8 cellular contexts compared by ENCODE assay signal in genomic region chr1:211416246-211416627, GRCh38.
A peak's percentile ranks its signal among the peaks of the same experiment; 100 is the strongest.
DNase-seq lines count a peak whose midpoint lies in the region; ATAC-seq and TF ChIP-seq lines count a peak whose summit lies in the region.
"Not testable (repeated sequence)": the region's sequence is repeated elsewhere in the genome, so short reads cannot be mapped to it uniquely, and the experiment has no call there.

No MANE protein-coding gene starts in this region.

- H4K8ac ChIP-seq in neuronal stem cell (ENCODE audit: low read depth, low read length) = not testable (repeated sequence)

- not testable (repeated sequence) for H3K4ac ChIP-seq in neuronal stem cell (ENCODE audit: low read length)

- not testable (repeated sequence) for H2AFZ ChIP-seq in neuronal stem cell (ENCODE audit: low read length)

- H2BK15ac ChIP-seq in neuronal stem cell (ENCODE audit: low read length) = not testable (repeated sequence)

- CTCF ChIA-PET in HEK293 (lab: Yijun Ruan, JAX) = interaction anchor here (0.6 to 1.5 kb wide), 4 partner anchors 54 to 175 kb away, joined by 3 to 5 read pairs (median 4); no protein-coding TSS in a partner anchor

- H3K27me3 ChIP-seq in HUES48 (ENCODE audit: control insufficient read depth, insufficient read depth, low read length); adrenal gland; cardiac muscle cell; neuronal stem cell (ENCODE audit: control insufficient read depth in 3 of 3, insufficient read depth in 3 of 3, low read depth in 1 of 3, low read length in 3 of 3); thoracic aorta (replicated peaks; ENCODE audit: insufficient read depth): not testable (repeated sequence)

- POLR2A ChIA-PET in HEK293 (lab: Yijun Ruan, JAX) = not testable (repeated sequence)

- H2AK5ac ChIP-seq in neuronal stem cell (ENCODE audit: low read depth, low read length) = not testable (repeated sequence)

- H2BK120ac ChIP-seq in neuronal stem cell (ENCODE audit: low read depth, low read length) = not testable (repeated sequence)

- H3K14ac ChIP-seq in neuronal stem cell (ENCODE audit: low read length) = not testable (repeated sequence)

- H2BK5ac ChIP-seq in neuronal stem cell (ENCODE audit: low read length) = not testable (repeated sequence)

- not testable (repeated sequence) for H4K91ac ChIP-seq in neuronal stem cell (ENCODE audit: low read depth, low read length, poor library complexity)

- TF ChIP-seq POLR2A in adrenal gland (IDR thresholded peaks at IDR 0.05) = not testable (repeated sequence)

- not testable (repeated sequence) for H3K4me3 ChIP-seq in HEK293 (ENCODE audit: low read depth, low read length)
- peak overlapping the region; percentile 35; the same call in 1 of the 2 replicates for H3K4me3 ChIP-seq in HUES48 (ENCODE audit: low read depth, low read length)
- H3K4me3 ChIP-seq in adrenal gland = peak overlapping the region in 1 of 4 donors; percentile 56
- H3K4me3 ChIP-seq in cardiac muscle cell = peak overlapping the region; percentile 29
- peak overlapping the region in 1 of 2 donors; percentile 74 for H3K4me3 ChIP-seq in neuronal stem cell (ENCODE audit: low read length in 2 of 2)
- peak overlapping the region; percentile 73 for H3K4me3 ChIP-seq in thoracic aorta

- H3K9ac ChIP-seq in HUES48 (ENCODE audit: low read depth, low read length) = not testable (repeated sequence)
- H3K9ac ChIP-seq in neuronal stem cell (ENCODE audit: low read depth, low read length, poor library complexity) = peak overlapping the region; percentile 21

- peak; percentile 33 for DNase-seq in GM13977 (ENCODE audit: low spot score)
- DNase-seq in UCSD-AML1 (lab: John Stamatoyannopoulos, UW; ENCODE audit: unreplicated experiment) = peak; percentile 14
- DNase-seq in adrenal gland = peak in 3 of 7 donors; percentile 12 to 31 (median 19)
- DNase-seq in cardiac muscle cell (ENCODE audit: low read depth in 1 of 2, low spot score in 1 of 2) = peak; percentile 40 to 52
- not testable (repeated sequence) for DNase-seq in neuronal stem cell (ENCODE audit: low spot score); thoracic aorta (ENCODE audit: low spot score)

- H3K23ac ChIP-seq in neuronal stem cell (ENCODE audit: low read depth, low read length, poor library complexity) = not testable (repeated sequence)

- H3K18ac ChIP-seq in neuronal stem cell (ENCODE audit: low read length) = peak overlapping the region; percentile 76

- not testable (repeated sequence) for H3K4me1 ChIP-seq in HEK293 (ENCODE audit: control insufficient read depth, insufficient read depth, low read length); adrenal gland (replicated peaks in 1 of 2); cardiac muscle cell (ENCODE audit: low read depth); thoracic aorta (ENCODE audit: control insufficient read depth in 1 of 2, low read depth in 2 of 2)
- H3K4me1 ChIP-seq in HUES48 (ENCODE audit: control insufficient read depth, insufficient read depth, low read length) (peaks cover 12% of the 10 kb centered on the region), neuronal stem cell (ENCODE audit: control insufficient read depth in 2 of 2, insufficient read depth in 1 of 2, low read depth in 1 of 2, low read length in 2 of 2) (peaks cover 0 to 13% of the 10 kb centered on the region in 2 donors)

- intact Hi-C loops in adrenal gland (cut with DNase I) = loop anchor here in 1 of 2 donors (10.0 kb wide), 1 partner anchor 99 kb away; no protein-coding TSS in a partner anchor

- not testable (repeated sequence) for TF ChIP-seq CTCF in GM13977 (IDR thresholded peaks at IDR 0.05; ENCODE audit: extremely low read depth, insufficient read depth, missing control alignments); HEK293 (tag by site-specific recombination; IDR thresholded peaks at IDR 0.05); adrenal gland (IDR thresholded peaks at IDR 0.05); cardiac muscle cell (IDR thresholded peaks at IDR 0.05; ENCODE audit: low read depth, low read length); thoracic aorta (IDR thresholded peaks at IDR 0.05)

- H3K36me3 ChIP-seq in HEK293 (ENCODE audit: control insufficient read depth in 2 of 2, insufficient read depth in 1 of 2, low read length in 2 of 2); HUES48 (ENCODE audit: control insufficient read depth, insufficient read depth, low read length); adrenal gland (replicated peaks in 1 of 2); cardiac muscle cell; neuronal stem cell (replicated peaks in 1 of 2; ENCODE audit: control insufficient read depth in 2 of 2, insufficient read depth in 2 of 2, low read length in 2 of 2); thoracic aorta: not testable (repeated sequence)

- not testable (repeated sequence) for H3K79me1 ChIP-seq in neuronal stem cell (ENCODE audit: low read depth, low read length)

- 5 to 23% (median 15%) methylated on average over 9 to 43 of the region's 43 CpGs for WGBS in adrenal gland, 4 donors
- no CpG with 5 or more reads among the region's 43 CpGs for WGBS in neuronal stem cell (ENCODE audit: extremely low coverage in 2 of 2, insufficient read length in 2 of 2, insufficient replicate concordance in 1 of 2), 2 donors

- not testable (repeated sequence) for H3K9me3 ChIP-seq in HEK293 (ENCODE audit: control insufficient read depth, insufficient read depth, low read depth, low read length); HUES48 (ENCODE audit: control insufficient read depth, insufficient read depth, low read length); adrenal gland (replicated peaks in 1 of 3); cardiac muscle cell (ENCODE audit: low read depth); thoracic aorta
- peaks cover 2 to 14% of the 10 kb centered on the region in 2 donors for H3K9me3 ChIP-seq in neuronal stem cell (replicated peaks in 1 of 2; ENCODE audit: control insufficient read depth in 2 of 2, insufficient read depth in 1 of 2, low read depth in 1 of 2, low read length in 2 of 2)

- in situ Hi-C loops in GM13977 (cut with MboI; ENCODE audit: low pct_unique_long_range_greater_than_20kb, low sequenced_read_pairs, unreplicated experiment) = not testable (repeated sequence)

- not testable (repeated sequence) for H2BK12ac ChIP-seq in neuronal stem cell (ENCODE audit: low read length)

- ATAC-seq in thoracic aorta (ENCODE audit: insufficient number of reproducible peaks, low FRiP score, low read depth) = peak; percentile 22

- peak overlapping the region; percentile 57; the same call in 1 of the 2 replicates for H3K27ac ChIP-seq in HEK293 (ENCODE audit: extremely low read depth, low read depth, low read length)
- H3K27ac ChIP-seq in HUES48 (ENCODE audit: low read depth, low read length); cardiac muscle cell; neuronal stem cell (replicated peaks; ENCODE audit: low read length): not testable (repeated sequence)
- H3K27ac ChIP-seq in adrenal gland = peak overlapping the region in 3 of 5 donors; percentile 48 to 75 (median 65)
- H3K27ac ChIP-seq in thoracic aorta = peak overlapping the region; percentile 54 to 65

- H3K4me2 ChIP-seq in neuronal stem cell (ENCODE audit: insufficient read depth, low read length, poor library complexity, severe bottlenecking) = peak overlapping the region; percentile 44
